In genomic region chr7:123774498-123774897, GRCh38 we compare ENCODE assay signal across 22 cellular contexts.
"Had no signal": no experiment of that assay in that cellular context is flagged by ENCODE, and none has a peak within 500 bp of the region (broad histone marks: within the 10 kb centered on the region; RNA-seq: fewer than 3 reads in every experiment).

No MANE protein-coding gene starts in this region.

- H3K27ac ChIP-seq: ovary, spleen, suprapubic skin, thoracic aorta, tibial artery, uterus had no signal

- DNase-seq: hypothalamus; islet precursor cell; kidney glomerular epithelial cell; left cardiac atrium; midbrain; mucosa of descending colon; naive thymus-derived CD4-positive, alpha-beta T cell; ovary; right cardiac atrium; small intestine; spleen; stimulated activated CD4-positive, alpha-beta T cell treated with anti-CD3 and anti-CD28 coated beads, Interleukin-4, amount 100 ng/mL, for 24 hours; stimulated activated naive CD4-positive, alpha-beta T cell; tibial artery; trophoblast cell; uterus had no signal

- ATAC-seq: left cardiac atrium; left lobe of liver; mucosa of descending colon; naive thymus-derived CD4-positive, alpha-beta T cell; natural killer cell treated with Interleukin-12 subunit alpha and Interleukin-12 subunit beta and Interleukin-15 and Interleukin-18, amount 100 ng/mL, for 72 hours; right cardiac atrium; sciatic nerve; stimulated activated effector memory CD8-positive, alpha-beta T cell treated with anti-CD3 and anti-CD28 coated beads, Interleukin-12 subunit alpha, Interleukin-12 subunit beta, amount 100 ng/mL, for 72 hours had no signal

- H3K4me1 ChIP-seq: suprapubic skin, tibial artery, uterus had no signal

- FAIRE-seq: small intestine had no signal

- H3K27me3 ChIP-seq: ovary had no signal

- H3K4me3 ChIP-seq: mucosa of descending colon, ovary, spleen, suprapubic skin, thoracic aorta, tibial artery, uterus had no signal

- H3K36me3 ChIP-seq: ovary, spleen, suprapubic skin, thoracic aorta, tibial artery, uterus had no signal

- H3K9me3 ChIP-seq: mucosa of descending colon, ovary, spleen, suprapubic skin, thoracic aorta, tibial artery, uterus had no signal
